1 cellular context compared by ENCODE assay signal in genomic region chr17:36870618-36871002, GRCh38.
TF ChIP-seq lines count a peak whose summit lies in the region.

No MANE protein-coding gene starts in this region.

TF ChIP-seq in H1, 55 proteins besides CTCF, POLR2A, EP300 and RAD21:
- TF ChIP-seq SIN3A (conservative IDR thresholded peaks at IDR 0.05 in 1 of 2, IDR thresholded peaks at IDR 0.05 in 1 of 2; ENCODE audit: low read depth in 1 of 2, low read length in 2 of 2), result 0 out of 4 replicates have a peak, but pooled peaks of 1 of the 2 experiments have one; percentile 39
- no peak for TF ChIP-seq KDM4A (IDR thresholded peaks at IDR 0.05; ENCODE audit: low read depth, low read length, severe bottlenecking)
- TF ChIP-seq NRF1 (IDR thresholded peaks at IDR 0.05; ENCODE audit: low read depth, low read length), result no peak
- no peak for TF ChIP-seq NANOG (IDR thresholded peaks at IDR 0.05; ENCODE audit: insufficient read depth, low read depth, low read length, poor library complexity, severe bottlenecking)
